In the genomic region with DNA sequence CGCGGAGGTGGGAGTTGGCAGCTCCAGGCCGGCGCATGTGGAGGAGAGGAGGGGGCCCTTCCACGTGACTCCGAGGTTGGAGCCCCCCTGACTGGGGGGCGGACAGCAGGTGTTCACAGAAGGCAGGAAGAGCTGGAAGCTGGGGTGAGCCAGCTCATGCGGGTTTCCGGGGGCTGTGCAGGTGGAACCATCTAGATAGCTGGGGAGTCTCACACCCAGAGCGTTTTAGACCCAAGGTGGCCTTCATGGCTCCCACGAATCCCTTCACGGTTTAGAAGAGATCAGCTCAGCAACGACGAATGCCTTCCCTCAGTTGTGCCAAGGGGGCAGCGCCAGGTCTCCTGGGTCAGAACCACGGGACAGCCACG, we compare ENCODE assay signal across 20 cellular contexts.
"Had no signal": no experiment of that assay in that cellular context is flagged by ENCODE, and none has a peak within 500 bp of the region (broad histone marks: within the 10 kb centered on the region; RNA-seq: fewer than 3 reads in every experiment).

No MANE protein-coding gene starts in this region.

- H3K36me3 Mint-ChIP-seq: naive B cell had no signal

- DNase-seq: colonic mucosa; dermis blood vessel endothelial cell; effector CD4-positive, alpha-beta T cell; heart left ventricle; hippocampal formation; kidney glomerular epithelial cell; naive B cell; sigmoid colon; stimulated activated CD4-positive, alpha-beta T cell treated with anti-CD3 and anti-CD28 coated beads, Interleukin-2, amount 100 ng/mL, for 24 hours; stimulated activated CD4-positive, alpha-beta T cell treated with anti-CD3 and anti-CD28 coated beads, Interleukin-4, amount 100 ng/mL, for 4 hours; stimulated activated naive CD4-positive, alpha-beta T cell treated with Interleukin-2 at 50 U/mL for 16 hours; tibial artery; upper lobe of right lung had no signal

- H3K27me3 Mint-ChIP-seq: naive B cell had no signal

- H3K4me3 ChIP-seq: colonic mucosa, heart left ventricle, sigmoid colon, skin epidermis, tibial artery, upper lobe of right lung, vagina had no signal

- H3K9me3 ChIP-seq: colonic mucosa, heart left ventricle, tibial artery, upper lobe of right lung, vagina had no signal

- H3K4me1 ChIP-seq: colonic mucosa, tibial artery had no signal

- ATAC-seq: heart left ventricle had no signal

- H3K27ac Mint-ChIP-seq: endodermal cell, naive B cell had no signal

- H3K36me3 ChIP-seq: colonic mucosa, heart left ventricle, sigmoid colon, tibial artery, upper lobe of right lung, vagina had no signal

- H3K27me3 ChIP-seq: colonic mucosa, heart left ventricle, sigmoid colon, tibial artery, upper lobe of right lung, vagina had no signal

- H3K4me3 Mint-ChIP-seq: endodermal cell, naive B cell, nephron had no signal

- FAIRE-seq: endothelial cell of umbilical vein, frontal cortex, islet of Langerhans had no signal

- H3K27ac ChIP-seq: colonic mucosa, heart left ventricle, sigmoid colon, skin epidermis, tibial artery, upper lobe of right lung, vagina had no signal
